In genomic region chr20:34574426-34574825, GRCh38 we compare ENCODE assay signal across 14 cellular contexts. TPM values are rescaled to one million over a fixed set of nuclear protein-coding genes. Genes with fewer than 3 reads are reported as not detected.
DNase-seq lines count a peak whose midpoint lies in the region; TF ChIP-seq lines count a peak whose summit lies in the region.
"Had no signal": no experiment of that assay in that cellular context is flagged by ENCODE, and none has a peak within 500 bp of the region (broad histone marks: within the 10 kb centered on the region; RNA-seq: fewer than 3 reads in every experiment).

No MANE protein-coding gene starts in this region.

- no peaks in the 10 kb centered on the region for H3K27me3 Mint-ChIP-seq in endodermal cell (ENCODE audit: insufficient read depth)
- no peaks in the 10 kb centered on the region for H3K27me3 Mint-ChIP-seq in neural crest cell (ENCODE audit: low read depth)
- no peaks in the 10 kb centered on the region for H3K27me3 Mint-ChIP-seq in chondrocyte (ENCODE audit: low read depth)
- H3K27me3 Mint-ChIP-seq: CD4-positive, alpha-beta memory T cell had no signal

- H3K27ac ChIP-seq in endodermal cell (ENCODE audit: low read depth, low read length) (no peak overlapping the region), right atrium auricular region (no peak overlapping the region)
- H3K27ac ChIP-seq: C4-2B had no signal

- H3K36me3 Mint-ChIP-seq in endodermal cell (ENCODE audit: low read depth) (peaks cover 32% of the 10 kb centered on the region), neural crest cell (ENCODE audit: low read depth) (peaks cover 12% of the 10 kb centered on the region), chondrocyte (ENCODE audit: low read depth) (peaks cover 16% of the 10 kb centered on the region)

- H3K4me1 Mint-ChIP-seq in endodermal cell = peaks cover 4% of the 10 kb centered on the region
- no peaks in the 10 kb centered on the region for H3K4me1 Mint-ChIP-seq in neural crest cell
- peaks cover 8% of the 10 kb centered on the region for H3K4me1 Mint-ChIP-seq in chondrocyte (ENCODE audit: low read depth)

- H3K9me3 Mint-ChIP-seq in endodermal cell (no peaks in the 10 kb centered on the region), neural crest cell (no peaks in the 10 kb centered on the region), chondrocyte (ENCODE audit: low read depth) (no peaks in the 10 kb centered on the region)
- H3K9me3 Mint-ChIP-seq: CD4-positive, alpha-beta memory T cell; HFFc6 had no signal

- H3K4me3 ChIP-seq in endodermal cell (ENCODE audit: low read length) (no peak overlapping the region), right atrium auricular region (no peak overlapping the region)
- H3K4me3 ChIP-seq: GM12878 had no signal

- H3K27ac Mint-ChIP-seq in endodermal cell (no peak overlapping the region), neural crest cell (ENCODE audit: unreplicated experiment) (peak overlapping the region; percentile 44), chondrocyte (ENCODE audit: unreplicated experiment) (no peak overlapping the region)
- H3K27ac Mint-ChIP-seq: HFFc6 had no signal

- H3K27me3 ChIP-seq in endodermal cell (ENCODE audit: control insufficient read depth, insufficient read depth, low read length, poor library complexity, severe bottlenecking) (no peaks in the 10 kb centered on the region), right atrium auricular region (no peaks in the 10 kb centered on the region)
- H3K27me3 ChIP-seq: BE2C had no signal

- TF ChIP-seq CTCF in endodermal cell (conservative IDR thresholded peaks at IDR 0.05) = no peak
- TF ChIP-seq CTCF in neural crest cell (conservative IDR thresholded peaks at IDR 0.05) = no peak
- no peak for TF ChIP-seq CTCF in right atrium auricular region (IDR thresholded peaks at IDR 0.05)
- TF ChIP-seq CTCF in chondrocyte (IDR thresholded peaks at IDR 0.05) = no peak

- no peak overlapping the region for H3K9ac ChIP-seq in endodermal cell (ENCODE audit: extremely low read depth, low read length, poor library complexity, severe bottlenecking)

- H3K9me3 ChIP-seq in endodermal cell (ENCODE audit: control insufficient read depth, low read length) (no peaks in the 10 kb centered on the region), right atrium auricular region (no peaks in the 10 kb centered on the region)
- H3K9me3 ChIP-seq: BE2C had no signal

- H3K4me3 Mint-ChIP-seq in endodermal cell (no peak overlapping the region), neural crest cell (no peak overlapping the region), chondrocyte (ENCODE audit: unreplicated experiment) (no peak overlapping the region)
- H3K4me3 Mint-ChIP-seq: HFFc6 had no signal

- H3K36me3 ChIP-seq in endodermal cell (ENCODE audit: control insufficient read depth, insufficient read depth, low read length) (peaks cover 5% of the 10 kb centered on the region), right atrium auricular region (peaks cover 27% of the 10 kb centered on the region)
- H3K36me3 ChIP-seq: BE2C had no signal

- H3K4me1 ChIP-seq in endodermal cell (ENCODE audit: control insufficient read depth, insufficient read depth, low read length) (no peaks in the 10 kb centered on the region), right atrium auricular region (peaks cover 0 to 15% of the 10 kb centered on the region in 2 donors)
- H3K4me1 ChIP-seq: BE2C had no signal

- 91 to 93% methylated on average over 5 of the region's 5 CpGs for WGBS in endodermal cell (ENCODE audit: insufficient coverage in 1 of 2, insufficient read length in 1 of 2), 2 experiments

- peak; percentile 21 for DNase-seq in activated effector memory CD4-positive, alpha-beta T cell treated with anti-CD3 and anti-CD28 coated beads, Interleukin-2, amount 50 U/mL, for 16 hours
- no peak for DNase-seq in activated effector memory CD4-positive, alpha-beta T cell treated with Interleukin-2 at 50 U/mL for 16 hours
- DNase-seq in endodermal cell (peak; percentile 26), neural crest cell (ENCODE audit: low read depth, low spot score) (no peak), right atrium auricular region (ENCODE audit: low spot score) (no peak), activated T-cell treated with anti-CD3 and anti-CD28 coated beads for 4 hours (no peak), chondrocyte (ENCODE audit: low spot score) (no peak)
- DNase-seq: BE2C; CD4-positive, alpha-beta memory T cell; DMS79; HCEC 1CT; HFFc6 had no signal

RNA-seq across cellular contexts. Expression of gene MAP1LC3A, which starts 15.9 kb away (rescaled TPM):
- total RNA-seq in endodermal cell = 10 to 100 TPM; 19.0 to 41.6 TPM
- polyA plus RNA-seq in endodermal cell (2013, experiment 1 of 2) = 31.0 TPM
- polyA plus RNA-seq in endodermal cell (2013, experiment 2 of 2) = 29.1 TPM
- total RNA-seq in neural crest cell = 17.5 and 17.8 TPM in 2 replicates
- total RNA-seq in right atrium auricular region = 100 to 1,000 TPM; 111 to 120 TPM
- 49.4 to 128 TPM (median 120 TPM) in 3 replicates for total RNA-seq in chondrocyte

RNA-seq across cellular contexts. Expression of gene DYNLRB1, which starts 58.2 kb away (rescaled TPM):
- total RNA-seq in endodermal cell (100 to 1,000 TPM; 194 to 213 TPM), neural crest cell (151 and 165 TPM in 2 replicates), right atrium auricular region (100 to 1,000 TPM; 189 to 252 TPM), chondrocyte (111 to 204 TPM (median 199 TPM) in 3 replicates)
- polyA plus RNA-seq in endodermal cell (2013, experiment 1 of 2) = 214 TPM
- 205 TPM for polyA plus RNA-seq in endodermal cell (2013, experiment 2 of 2)

Comparison
In these comparisons a context has a peak if more than half of its experiments do, and no peak if none do; other contexts are left out.
1. DNase-seq: peak in activated effector memory CD4-positive, alpha-beta T cell treated with anti-CD3 and anti-CD28 coated beads, Interleukin-2, amount 50 U/mL, for 16 hours (single experiment) and endodermal cell (single experiment); none in activated effector memory CD4-positive, alpha-beta T cell treated with Interleukin-2 at 50 U/mL for 16 hours (single experiment), neural crest cell (single experiment), right atrium auricular region (single experiment), activated T-cell treated with anti-CD3 and anti-CD28 coated beads for 4 hours (single experiment) and chondrocyte (single experiment).